8 cellular contexts compared by ENCODE assay signal in the genomic region with DNA sequence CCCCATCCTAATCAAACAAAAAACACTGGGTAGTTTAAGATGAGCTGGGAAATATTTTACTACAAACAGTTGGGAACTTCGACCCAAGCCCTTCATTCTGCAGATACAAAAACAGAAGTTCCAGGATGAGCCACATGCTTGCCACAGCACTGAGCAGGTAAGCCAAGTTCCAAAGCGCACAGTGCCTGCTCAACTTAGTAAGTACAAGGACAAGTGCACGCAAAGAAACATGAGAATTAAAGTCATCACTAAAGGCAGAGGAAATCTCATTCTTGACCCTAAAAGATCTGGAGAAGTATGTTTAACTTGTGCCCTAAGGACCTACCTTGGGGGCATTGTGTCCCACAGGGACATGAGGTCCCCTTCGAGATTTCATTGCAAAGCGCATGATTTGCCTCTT. TPM values are rescaled to one million over a fixed set of nuclear protein-coding genes. Genes with fewer than 3 reads are reported as not detected.
DNase-seq lines count a peak whose midpoint lies in the region; ATAC-seq lines count a peak whose summit lies in the region.

No MANE protein-coding gene starts in this region.

- peak overlapping the region; percentile 88 for H3K27ac Mint-ChIP-seq in activated CD4-positive, alpha-beta memory T cell treated with anti-CD3 and anti-CD28 coated beads, Interleukin-2, amount 10 ng/mL, durations not matched to agents 7 days and 5 days

- POLR2A ChIA-PET in activated CD4-positive, alpha-beta memory T cell treated with anti-CD3 and anti-CD28 coated beads, Interleukin-2, amount 10 ng/mL, durations not matched to agents 7 days and 5 days (lab: Charles Lee) = interaction anchor here (1.1 to 8.4 kb wide), 13 partner anchors 9 to 586 kb away, joined by 3 to 72 read pairs (median 11); partner anchors contain the start of genes CHTOP, GATAD2B, NUP210L and RPS27

- peak overlapping the region; percentile 100 for H3K9ac ChIP-seq in skeletal muscle tissue (ENCODE audit: low read depth in 1 of 3, low read length in 3 of 3)

- DNase-seq in ACHN (peak; percentile 33), H7 (no peak), iPS DF 6.9 (ENCODE audit: low read depth, low spot score) (no peak), NCI-H226 (no peak), ecto neural progenitor cell (ENCODE audit: low spot score) (no peak)
- no peak for DNase-seq in activated CD4-positive, alpha-beta memory T cell treated with anti-CD3 and anti-CD28 coated beads, Interleukin-2, amount 10 ng/mL, durations not matched to agents 7 days and 5 days

- in situ Hi-C loops in ACHN (cut with HindIII; ENCODE audit: low pct_ligation_motif_present, low pct_unique_long_range_greater_than_20kb, low sequenced_read_pairs) = no loop called here

- H3K36me3 Mint-ChIP-seq in activated CD4-positive, alpha-beta memory T cell treated with anti-CD3 and anti-CD28 coated beads, Interleukin-2, amount 10 ng/mL, durations not matched to agents 7 days and 5 days (ENCODE audit: low read depth) = peaks cover 62% of the 10 kb centered on the region

- CTCF ChIA-PET in activated CD4-positive, alpha-beta memory T cell treated with anti-CD3 and anti-CD28 coated beads, Interleukin-2, amount 10 ng/mL, durations not matched to agents 7 days and 5 days (lab: Charles Lee) = interaction anchor here (0.9 to 3.6 kb wide), 6 partner anchors 15 to 116 kb away, joined by 3 to 18 read pairs (median 6); no protein-coding TSS in a partner anchor

- H3K27me3 ChIP-seq in H7 (ENCODE audit: control insufficient read depth, insufficient read depth, low read length) (no peaks in the 10 kb centered on the region), iPS DF 6.9 (ENCODE audit: control insufficient read depth, insufficient read depth, low read length) (no peaks in the 10 kb centered on the region), skeletal muscle tissue (ENCODE audit: control insufficient read depth in 3 of 3, insufficient read depth in 3 of 3, low read length in 3 of 3) (no peaks in the 10 kb centered on the region)

- H3K4me3 ChIP-seq in H7 (ENCODE audit: insufficient read depth, low read depth, low read length) (peak overlapping the region; percentile 99), iPS DF 6.9 (ENCODE audit: low read length) (peak overlapping the region; percentile 94; the same call in 1 of the 2 replicates), skeletal muscle tissue (ENCODE audit: low read length in 3 of 3) (peak overlapping the region; percentile 97)

- peaks cover 63% of the 10 kb centered on the region for H3K4me1 Mint-ChIP-seq in activated CD4-positive, alpha-beta memory T cell treated with anti-CD3 and anti-CD28 coated beads, Interleukin-2, amount 10 ng/mL, durations not matched to agents 7 days and 5 days

- peaks cover 11% of the 10 kb centered on the region for H3K36me3 ChIP-seq in H7 (replicated peaks; ENCODE audit: control insufficient read depth, insufficient read depth, low read length)
- H3K36me3 ChIP-seq in iPS DF 6.9 (ENCODE audit: control insufficient read depth, insufficient read depth, low read length) = peaks cover 6% of the 10 kb centered on the region; the same call in 1 of the 2 replicates
- H3K36me3 ChIP-seq in skeletal muscle tissue (ENCODE audit: control insufficient read depth in 3 of 3, insufficient read depth in 3 of 3, low read length in 3 of 3) = peaks cover 2 to 23% (median 16%) of the 10 kb centered on the region in 3 donors

- no peak overlapping the region for H3K27ac ChIP-seq in iPS DF 6.9 (ENCODE audit: low read length)
- H3K27ac ChIP-seq in skeletal muscle tissue (ENCODE audit: low read depth, low read length) = peak overlapping the region; percentile 100

- H3K4me1 ChIP-seq in iPS DF 6.9 (ENCODE audit: control insufficient read depth, insufficient read depth, low read length) (no peaks in the 10 kb centered on the region), skeletal muscle tissue (ENCODE audit: control insufficient read depth in 3 of 3, insufficient read depth in 3 of 3, low read length in 3 of 3) (peaks cover 40 to 42% (median 40%) of the 10 kb centered on the region in 3 donors)

- ATAC-seq in GM18907 (IDR thresholded peaks at IDR 0.05; ENCODE audit: unreplicated experiment) = no peak

- WGBS in iPS DF 6.9 (ENCODE audit: insufficient coverage, insufficient read length) = no CpG with 5 or more reads among the region's 5 CpGs

- H3K27me3 Mint-ChIP-seq in activated CD4-positive, alpha-beta memory T cell treated with anti-CD3 and anti-CD28 coated beads, Interleukin-2, amount 10 ng/mL, durations not matched to agents 7 days and 5 days = no peaks in the 10 kb centered on the region

- H3K4me3 Mint-ChIP-seq in activated CD4-positive, alpha-beta memory T cell treated with anti-CD3 and anti-CD28 coated beads, Interleukin-2, amount 10 ng/mL, durations not matched to agents 7 days and 5 days = peak overlapping the region; percentile 92

- peaks cover 6% of the 10 kb centered on the region for H3K9me3 Mint-ChIP-seq in activated CD4-positive, alpha-beta memory T cell treated with anti-CD3 and anti-CD28 coated beads, Interleukin-2, amount 10 ng/mL, durations not matched to agents 7 days and 5 days

- no peaks in the 10 kb centered on the region for H3K9me3 ChIP-seq in iPS DF 6.9 (ENCODE audit: control insufficient read depth, insufficient read depth, low read length)
- H3K9me3 ChIP-seq in skeletal muscle tissue (ENCODE audit: control insufficient read depth in 3 of 3, low read length in 3 of 3) = no peaks in the 10 kb centered on the region

RNA-seq across cellular contexts. Expression of gene UBAP2L, which starts 1.2 kb away (rescaled TPM):
- 162 and 166 TPM in 2 replicates for total RNA-seq in H7 (2014; rRNA removed; shearing (Covaris generic))
- total RNA-seq in activated CD4-positive, alpha-beta memory T cell treated with anti-CD3 and anti-CD28 coated beads, Interleukin-2, amount 10 ng/mL, durations not matched to agents 7 days and 5 days = 100 to 1,000 TPM; 155 to 157 TPM
- 37.1 TPM for total RNA-seq in skeletal muscle tissue

RNA-seq across cellular contexts. Expression of gene CFAP141, which starts 13.4 kb away (rescaled TPM):
- not detected in 2 replicates for total RNA-seq in H7 (2014; rRNA removed; shearing (Covaris generic))
- not detected for total RNA-seq in activated CD4-positive, alpha-beta memory T cell treated with anti-CD3 and anti-CD28 coated beads, Interleukin-2, amount 10 ng/mL, durations not matched to agents 7 days and 5 days
- total RNA-seq in skeletal muscle tissue = not detected

RNA-seq across cellular contexts. Expression of gene TPM3, which starts 27.6 kb away (rescaled TPM):
- total RNA-seq in H7 (2014; rRNA removed; shearing (Covaris generic)) = 712 and 754 TPM in 2 replicates
- 100 to 1,000 TPM; 792 to 805 TPM for total RNA-seq in activated CD4-positive, alpha-beta memory T cell treated with anti-CD3 and anti-CD28 coated beads, Interleukin-2, amount 10 ng/mL, durations not matched to agents 7 days and 5 days
- 202 TPM for total RNA-seq in skeletal muscle tissue

RNA-seq across cellular contexts. Expression of gene HAX1, which starts 52.9 kb away (rescaled TPM):
- total RNA-seq in H7 (2014; rRNA removed; shearing (Covaris generic)) = 147 and 188 TPM in 2 replicates
- total RNA-seq in activated CD4-positive, alpha-beta memory T cell treated with anti-CD3 and anti-CD28 coated beads, Interleukin-2, amount 10 ng/mL, durations not matched to agents 7 days and 5 days = 100 to 1,000 TPM; 141 to 142 TPM
- 98.6 TPM for total RNA-seq in skeletal muscle tissue
